In genomic region chr12:100913872-100914600, GRCh38 we compare ENCODE assay signal across 15 cellular contexts.
DNase-seq lines count a peak whose midpoint lies in the region; ATAC-seq and TF ChIP-seq lines count a peak whose summit lies in the region.
"Had no signal": no experiment of that assay in that cellular context is flagged by ENCODE, and none has a peak within 500 bp of the region (broad histone marks: within the 10 kb centered on the region; RNA-seq: fewer than 3 reads in every experiment).

No MANE protein-coding gene starts in this region.

- WGBS in GM23248 (ENCODE audit: low coverage in 1 of 2, low lambda C conversion rate in 2 of 2, missing lambda C conversion rate in 2 of 2), 2 experiments: 14% methylated on average over 4 of the region's 4 CpGs

- H3K4me3 ChIP-seq in AG09309 (ENCODE audit: control insufficient read depth, low read depth, low read length) (no peak overlapping the region), GM23248 (peak overlapping the region; percentile 13; the same call in 1 of the 2 replicates), dorsolateral prefrontal cortex (peak overlapping the region in 6 of 59 donors; percentile 1 to 38 (median 10)), neural cell (ENCODE audit: low read length) (no peak overlapping the region)

- peaks cover 22% of the 10 kb centered on the region for H3F3A ChIP-seq in GM23248 (ENCODE audit: insufficient read depth)
- H3F3A ChIP-seq in neural cell (ENCODE audit: insufficient read depth, low read length, poor library complexity, severe bottlenecking): no peaks in the 10 kb centered on the region

- peak overlapping the region; percentile 26; the same call in 1 of the 2 replicates for H2AFZ ChIP-seq in GM23248
- H2AFZ ChIP-seq in neural cell (ENCODE audit: low read depth, low read length): no peak overlapping the region

- H3K9me3 ChIP-seq in GM23248 (ENCODE audit: low read depth): no peaks in the 10 kb centered on the region
- no peaks in the 10 kb centered on the region for H3K9me3 ChIP-seq in neural cell (ENCODE audit: low read length)
- H3K9me3 ChIP-seq: BE2C had no signal

- intact Hi-C loops in dorsolateral prefrontal cortex (cut with DNase I): loop anchor here in 1 of 2 donors (10.0 kb wide), 1 partner anchor 119 kb away; the partner anchor contains the start of gene ANO4

- in situ Hi-C loops in GM23248 (cut with MboI): no loop called here

- H3K36me3 ChIP-seq in GM23248 (ENCODE audit: low read depth): no peaks in the 10 kb centered on the region
- H3K36me3 ChIP-seq in neural cell (ENCODE audit: insufficient read depth, low read length): no peaks in the 10 kb centered on the region
- H3K36me3 ChIP-seq: BE2C had no signal

- H3K27ac ChIP-seq in GM23248 (peak overlapping the region; percentile 60), dorsolateral prefrontal cortex (peak overlapping the region in 47 of 59 donors; percentile 2 to 74 (median 55)), neural cell (ENCODE audit: low read length) (no peak overlapping the region)

- no peaks in the 10 kb centered on the region for H3K9me2 ChIP-seq in GM23248 (ENCODE audit: insufficient read depth)
- no peaks in the 10 kb centered on the region for H3K9me2 ChIP-seq in neural cell (ENCODE audit: insufficient read depth, low read length)

- ATAC-seq in HG02588 (IDR thresholded peaks at IDR 0.05; ENCODE audit: unreplicated experiment) (no peak), HG03354 (IDR thresholded peaks at IDR 0.05; ENCODE audit: poor library complexity, severe bottlenecking, unreplicated experiment) (no peak)
- ATAC-seq: CD8-positive, alpha-beta T cell; Panc1 had no signal

- H4K20me1 ChIP-seq in GM23248 (ENCODE audit: insufficient read depth) (no peaks in the 10 kb centered on the region), neural cell (ENCODE audit: insufficient read depth) (no peaks in the 10 kb centered on the region)

- H3K79me2 ChIP-seq in GM23248 (ENCODE audit: insufficient read depth): no peaks in the 10 kb centered on the region
- H3K79me2 ChIP-seq in neural cell (replicated peaks; ENCODE audit: insufficient read depth, low read length): no peaks in the 10 kb centered on the region

- no peak for TF ChIP-seq EP300 in neural cell (conservative IDR thresholded peaks at IDR 0.05; ENCODE audit: poor library complexity, severe bottlenecking)

- H3K9ac ChIP-seq in GM23248: peak overlapping the region; percentile 15; the same call in 1 of the 2 replicates
- no peak overlapping the region for H3K9ac ChIP-seq in neural cell (ENCODE audit: low read length)

- H3K4me2 ChIP-seq in GM23248 (ENCODE audit: unreplicated experiment) (peak overlapping the region; percentile 42), neural cell (ENCODE audit: low read length) (no peak overlapping the region)

- no peak for TF ChIP-seq RAD21 in neural cell (conservative IDR thresholded peaks at IDR 0.05)

- DNase-seq in AG09309 (ENCODE audit: low read depth) (peak; percentile 16), GM23248 (peak; percentile 75), dorsolateral prefrontal cortex (no peak), EL (no peak)
- no peak for DNase-seq in central memory CD4-positive, alpha-beta T cell
- DNase-seq: BE2C; CD8-positive, alpha-beta T cell; Karpas-422; NCI-H1105 treated with DMSO at 0.1 percent for 48 hours; NCI-H187 treated with DMSO at 0.1 percent for 48 hours; Right ventricle myocardium superior had no signal

- TF ChIP-seq CTCF in AG09309 (IDR thresholded peaks at IDR 0.05; ENCODE audit: control insufficient read depth, insufficient read depth, low read depth, low read length, missing control alignments) (no peak), dorsolateral prefrontal cortex (IDR thresholded peaks at IDR 0.05 in 54 of 56, conservative IDR thresholded peaks at IDR 0.05 in 2 of 56; ENCODE audit: low read depth in 1 of 56, partially characterized antibody in 56 of 56) (no peak), neural cell (IDR thresholded peaks at IDR 0.05; ENCODE audit: poor library complexity, severe bottlenecking) (no peak)

- peaks cover 36% of the 10 kb centered on the region for H3K4me1 ChIP-seq in GM23248 (ENCODE audit: insufficient read depth)
- H3K4me1 ChIP-seq: BE2C had no signal

- H3K27me3 ChIP-seq in GM23248 (replicated peaks; ENCODE audit: insufficient read depth): no peaks in the 10 kb centered on the region
- H3K27me3 ChIP-seq in dorsolateral prefrontal cortex: no peaks in the 10 kb centered on the region
- no peaks in the 10 kb centered on the region for H3K27me3 ChIP-seq in neural cell (ENCODE audit: insufficient read depth, low read depth, low read length)
- H3K27me3 ChIP-seq: BE2C had no signal

TF ChIP-seq in neural cell, 6 proteins besides CTCF, POLR2A, EP300 and RAD21:
- TF ChIP-seq TAF1 (IDR thresholded peaks at IDR 0.05; ENCODE audit: low read depth): no peak
- TF ChIP-seq MXI1 (conservative IDR thresholded peaks at IDR 0.05; ENCODE audit: poor library complexity, severe bottlenecking): no peak
- TF ChIP-seq SMC3 (conservative IDR thresholded peaks at IDR 0.05; ENCODE audit: poor library complexity): no peak
- TF ChIP-seq, protein P1, sequence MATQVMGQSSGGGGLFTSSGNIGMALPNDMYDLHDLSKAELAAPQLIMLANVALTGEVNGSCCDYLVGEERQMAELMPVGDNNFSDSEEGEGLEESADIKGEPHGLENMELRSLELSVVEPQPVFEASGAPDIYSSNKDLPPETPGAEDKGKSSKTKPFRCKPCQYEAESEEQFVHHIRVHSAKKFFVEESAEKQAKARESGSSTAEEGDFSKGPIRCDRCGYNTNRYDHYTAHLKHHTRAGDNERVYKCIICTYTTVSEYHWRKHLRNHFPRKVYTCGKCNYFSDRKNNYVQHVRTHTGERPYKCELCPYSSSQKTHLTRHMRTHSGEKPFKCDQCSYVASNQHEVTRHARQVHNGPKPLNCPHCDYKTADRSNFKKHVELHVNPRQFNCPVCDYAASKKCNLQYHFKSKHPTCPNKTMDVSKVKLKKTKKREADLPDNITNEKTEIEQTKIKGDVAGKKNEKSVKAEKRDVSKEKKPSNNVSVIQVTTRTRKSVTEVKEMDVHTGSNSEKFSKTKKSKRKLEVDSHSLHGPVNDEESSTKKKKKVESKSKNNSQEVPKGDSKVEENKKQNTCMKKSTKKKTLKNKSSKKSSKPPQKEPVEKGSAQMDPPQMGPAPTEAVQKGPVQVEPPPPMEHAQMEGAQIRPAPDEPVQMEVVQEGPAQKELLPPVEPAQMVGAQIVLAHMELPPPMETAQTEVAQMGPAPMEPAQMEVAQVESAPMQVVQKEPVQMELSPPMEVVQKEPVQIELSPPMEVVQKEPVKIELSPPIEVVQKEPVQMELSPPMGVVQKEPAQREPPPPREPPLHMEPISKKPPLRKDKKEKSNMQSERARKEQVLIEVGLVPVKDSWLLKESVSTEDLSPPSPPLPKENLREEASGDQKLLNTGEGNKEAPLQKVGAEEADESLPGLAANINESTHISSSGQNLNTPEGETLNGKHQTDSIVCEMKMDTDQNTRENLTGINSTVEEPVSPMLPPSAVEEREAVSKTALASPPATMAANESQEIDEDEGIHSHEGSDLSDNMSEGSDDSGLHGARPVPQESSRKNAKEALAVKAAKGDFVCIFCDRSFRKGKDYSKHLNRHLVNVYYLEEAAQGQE (IDR thresholded peaks at IDR 0.05; ENCODE audit: borderline replicate concordance): peak; percentile 51
- no peak for TF ChIP-seq EZH2 (IDR thresholded peaks at IDR 0.05; ENCODE audit: borderline replicate concordance, insufficient read depth, low read length, poor library complexity, severe bottlenecking)
- TF ChIP-seq POLR2AphosphoS5 (IDR thresholded peaks at IDR 0.05): no peak
TF ChIP-seq in neural cell: peak in this region for 1.

Comparison
In these comparisons a context has a peak if more than half of its experiments do, and no peak if none do; other contexts are left out.
1. DNase-seq: peak in AG09309 (single experiment) and GM23248 (single experiment); none in dorsolateral prefrontal cortex (0 of 10), EL (single experiment) and central memory CD4-positive, alpha-beta T cell (single experiment).